ENCODE assay signal across 17 cellular contexts in the genomic region with DNA sequence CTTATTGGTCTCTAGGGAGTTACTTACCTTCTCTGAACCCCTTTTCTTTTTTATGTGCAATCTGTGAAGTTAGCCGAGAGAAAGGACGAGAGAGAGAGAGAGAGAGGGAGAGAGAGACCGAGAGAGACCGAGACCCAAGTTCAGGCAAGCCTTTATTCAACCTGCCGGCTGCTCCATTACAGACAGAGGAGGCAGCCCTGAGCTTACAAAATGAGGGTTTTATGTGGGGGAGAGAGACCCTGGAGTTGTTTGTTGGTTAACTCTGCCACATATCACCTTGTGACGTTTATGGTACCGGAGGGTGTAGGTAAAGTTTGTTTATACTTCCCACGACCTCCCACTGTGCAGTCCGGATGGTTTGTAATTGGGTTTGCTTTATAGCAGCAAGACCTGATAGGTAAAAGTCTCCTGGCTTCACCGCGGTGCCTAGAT. TPM values are rescaled to one million over a fixed set of nuclear protein-coding genes. Genes with fewer than 3 reads are reported as not detected.
DNase-seq lines count a peak whose midpoint lies in the region; TF ChIP-seq lines count a peak whose summit lies in the region.
"Had no signal": no experiment of that assay in that cellular context is flagged by ENCODE, and none has a peak within 500 bp of the region (broad histone marks: within the 10 kb centered on the region; RNA-seq: fewer than 3 reads in every experiment).

No MANE protein-coding gene starts in this region.

- peaks cover 64% of the 10 kb centered on the region for H3K27me3 ChIP-seq in iPS-20b (ENCODE audit: insufficient read depth, low read length)

- intact Hi-C loops in Calu3 (cut with micrococcal nuclease; ENCODE audit: unreplicated experiment), result no loop called here

- peak overlapping the region; percentile 76 for H3K4me3 Mint-ChIP-seq in Calu3 (ENCODE audit: low read depth, unreplicated experiment)
- H3K4me3 Mint-ChIP-seq: HFFc6 had no signal

- H3K27ac Mint-ChIP-seq in Calu3 (ENCODE audit: unreplicated experiment), result no peak overlapping the region
- H3K27ac Mint-ChIP-seq: HFFc6 had no signal

- peak; percentile 12; the same call in 1 of the 2 replicates for TF ChIP-seq CTCF in 22Rv1 (IDR thresholded peaks at IDR 0.05)
- TF ChIP-seq CTCF in Calu3 (IDR thresholded peaks at IDR 0.05; ENCODE audit: unreplicated experiment), result no peak

- DNase-seq in Calu3, result no peak
- DNase-seq in SW480 (ENCODE audit: low spot score), result peak; percentile 50
- no peak for DNase-seq in NCI-H146 (lab: John Stamatoyannopoulos, UW)
- no peak for DNase-seq in hepatic stellate cell (ENCODE audit: low spot score)
- no peak for DNase-seq in putamen (ENCODE audit: low spot score)
- DNase-seq: activated CD4-positive, alpha-beta T cell treated with anti-CD3 and anti-CD28 coated beads, Interleukin-2, amount 50 U/mL, for 4 hours; activated naive CD4-positive, alpha-beta T cell; caudate nucleus; DMS53; foreskin melanocyte; HFFc6; NCI-H187 treated with DMSO at 0.1 percent for 48 hours; NCI-H748 treated with DMSO at 0.1 percent for 48 hours; psoas muscle had no signal

- H3K4me3 ChIP-seq in iPS-20b (ENCODE audit: low read length), result peak overlapping the region; percentile 64
- H3K4me3 ChIP-seq: psoas muscle, suprapubic skin had no signal

- no TSS peak for BruUV-seq in Calu3 (replicated peaks; lab: Mats Ljungman, UMichigan)

- H3K4me1 ChIP-seq in iPS-20b (ENCODE audit: insufficient read depth, low read length), result peaks cover 9% of the 10 kb centered on the region; the same call in 1 of the 2 replicates

- no peaks in the 10 kb centered on the region for H3K4me1 Mint-ChIP-seq in Calu3 (ENCODE audit: low read depth, unreplicated experiment)

- H3K9me3 ChIP-seq in iPS-20b (ENCODE audit: insufficient read depth, low read depth, low read length), result no peaks in the 10 kb centered on the region
- H3K9me3 ChIP-seq: psoas muscle, suprapubic skin had no signal

- H3K27me3 Mint-ChIP-seq in Calu3 (ENCODE audit: unreplicated experiment), result no peaks in the 10 kb centered on the region

- no peaks in the 10 kb centered on the region for H3K36me3 ChIP-seq in iPS-20b (ENCODE audit: insufficient read depth, low read depth, low read length)
- H3K36me3 ChIP-seq: suprapubic skin had no signal

- H3K36me3 Mint-ChIP-seq in Calu3 (ENCODE audit: insufficient read depth, unreplicated experiment), result peaks cover 21% of the 10 kb centered on the region

- no peaks in the 10 kb centered on the region for H3K9me3 Mint-ChIP-seq in Calu3 (ENCODE audit: low read depth, unreplicated experiment)
- H3K9me3 Mint-ChIP-seq: HFFc6 had no signal

- no peak overlapping the region for H3K9ac ChIP-seq in iPS-20b (ENCODE audit: low read depth, low read length)

- CTCF ChIA-PET in Calu3 (lab: Charles Lee), result no interaction called here

- H3K27ac ChIP-seq in 22Rv1 (no peak overlapping the region), iPS-20b (ENCODE audit: low read length) (no peak overlapping the region)
- H3K27ac ChIP-seq: psoas muscle, suprapubic skin had no signal

RNA-seq across cellular contexts. Expression of a gene that starts 1.5 kb away (rescaled TPM):
- 12.4 and 14.1 TPM in 2 replicates for total RNA-seq in Calu3 (2022)

RNA-seq across cellular contexts. Expression of a gene that starts 52.8 kb away (rescaled TPM):
- total RNA-seq in Calu3 (2022), result 12.2 and 12.6 TPM in 2 replicates
